In the genomic region with DNA sequence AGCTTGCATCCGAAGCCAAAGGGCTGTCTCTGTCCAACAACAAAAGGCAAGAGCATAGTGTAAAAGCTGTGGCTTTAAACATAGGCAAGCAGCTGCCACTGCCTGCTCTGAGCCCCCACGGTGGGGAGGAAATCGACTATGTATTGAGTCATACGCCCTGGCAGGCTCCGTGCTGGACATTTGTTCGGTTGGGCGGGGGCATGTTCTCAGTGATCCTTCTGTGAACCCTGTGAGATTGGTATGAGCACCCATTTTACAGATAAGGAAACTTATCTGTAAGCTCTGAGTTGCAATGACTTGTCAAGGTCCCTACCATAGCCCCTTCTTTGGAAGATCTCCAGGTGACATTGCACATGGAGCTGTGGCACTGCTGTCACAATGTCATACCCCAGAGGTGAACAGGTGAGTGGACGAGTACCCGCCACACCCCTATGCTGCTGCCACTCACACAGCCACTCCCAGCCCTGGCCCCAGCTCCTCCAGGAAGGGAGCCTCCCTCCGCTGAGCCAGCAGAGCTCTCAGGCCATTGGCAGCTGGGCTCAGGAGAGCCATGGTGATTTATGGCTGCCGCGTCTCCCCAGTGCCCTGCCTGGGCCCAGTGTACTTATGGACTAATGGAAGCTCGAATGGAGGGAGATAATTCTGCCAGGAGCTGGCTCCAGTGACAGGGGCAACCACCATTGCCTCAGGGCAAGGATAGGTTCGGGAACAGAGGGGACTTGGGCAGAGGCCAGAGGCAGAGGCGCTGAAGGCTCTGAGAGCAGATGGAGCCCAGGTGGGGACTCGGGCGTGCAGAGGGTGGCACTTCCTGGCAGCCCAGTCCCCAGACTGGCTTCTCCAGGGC, we compare ENCODE assay signal across 10 cellular contexts. TPM values are rescaled to one million over a fixed set of nuclear protein-coding genes. Genes with fewer than 3 reads are reported as not detected.
DNase-seq lines count a peak whose midpoint lies in the region; ATAC-seq and TF ChIP-seq lines count a peak whose summit lies in the region.
"Had no signal": no experiment of that assay in that cellular context is flagged by ENCODE, and none has a peak within 500 bp of the region (broad histone marks: within the 10 kb centered on the region; RNA-seq: fewer than 3 reads in every experiment).

No MANE protein-coding gene starts in this region.

- H3K27ac Mint-ChIP-seq in Calu3 (ENCODE audit: unreplicated experiment) = no peak overlapping the region
- no peak overlapping the region for H3K27ac Mint-ChIP-seq in stimulated activated naive B cell treated with anti-CD40 and anti-IgM and Interleukin-4, amounts not matched to agents 10 μg/mL and 1 μg/mL and 100 μg/mL, for 72 hours
- H3K27ac Mint-ChIP-seq in stimulated activated effector memory CD8-positive, alpha-beta T cell treated with anti-CD3 and anti-CD28 coated beads, Interleukin-12 subunit alpha, Interleukin-12 subunit beta, amount 100 ng/mL, for 72 hours = no peak overlapping the region
- H3K27ac Mint-ChIP-seq: T-helper 1 cell treated with Interleukin-12 subunit alpha and Interleukin-12 subunit beta and Interleukin-4 antibody, amounts not matched to agents 30 μg/mL and 1 μg/mL, for 36 hours had no signal

- TF ChIP-seq CTCF in Calu3 (IDR thresholded peaks at IDR 0.05; ENCODE audit: unreplicated experiment) (no peak), colonic mucosa (IDR thresholded peaks at IDR 0.05) (no peak)

- intact Hi-C loops in Calu3 (cut with micrococcal nuclease; ENCODE audit: unreplicated experiment) (no loop called here), colonic mucosa (cut with DNase I) (no loop called here)

- peak overlapping the region; percentile 15 to 42 for H3K9ac ChIP-seq in colonic mucosa (ENCODE audit: low read depth in 2 of 2, low read length in 2 of 2)
- H3K9ac ChIP-seq: parathyroid adenoma had no signal

- no peaks in the 10 kb centered on the region for H3K27me3 ChIP-seq in colonic mucosa

- peak overlapping the region; percentile 73 for H3K27ac ChIP-seq in colonic mucosa
- H3K27ac ChIP-seq: parathyroid adenoma had no signal

- H3K36me3 ChIP-seq in colonic mucosa = no peaks in the 10 kb centered on the region

- H3K4me1 ChIP-seq in colonic mucosa = peaks cover 20% of the 10 kb centered on the region
- H3K4me1 ChIP-seq: parathyroid adenoma had no signal

- CTCF ChIA-PET in Calu3 (lab: Charles Lee) = interaction anchor here (0.8 to 1.6 kb wide), 4 partner anchors 9 to 26 kb away, joined by 3 to 5 read pairs (median 4); no protein-coding TSS in a partner anchor

- peaks cover 12% of the 10 kb centered on the region for H3K4me1 Mint-ChIP-seq in Calu3 (ENCODE audit: low read depth, unreplicated experiment)
- peaks cover 0 to 5% of the 10 kb centered on the region in 2 donors for H3K4me1 Mint-ChIP-seq in stimulated activated naive B cell treated with anti-CD40 and anti-IgM and Interleukin-4, amounts not matched to agents 10 μg/mL and 1 μg/mL and 100 μg/mL, for 72 hours
- no peaks in the 10 kb centered on the region for H3K4me1 Mint-ChIP-seq in stimulated activated effector memory CD8-positive, alpha-beta T cell treated with anti-CD3 and anti-CD28 coated beads, Interleukin-12 subunit alpha, Interleukin-12 subunit beta, amount 100 ng/mL, for 72 hours

- peaks cover 50% of the 10 kb centered on the region for H3K27me3 Mint-ChIP-seq in Calu3 (ENCODE audit: unreplicated experiment)
- H3K27me3 Mint-ChIP-seq in stimulated activated naive B cell treated with anti-CD40 and anti-IgM and Interleukin-4, amounts not matched to agents 10 μg/mL and 1 μg/mL and 100 μg/mL, for 72 hours = peaks cover 16 to 32% of the 10 kb centered on the region in 2 donors

- H3K4me3 ChIP-seq in colonic mucosa = no peak overlapping the region

- H3K36me3 Mint-ChIP-seq in Calu3 (ENCODE audit: insufficient read depth, unreplicated experiment) = no peaks in the 10 kb centered on the region
- no peaks in the 10 kb centered on the region for H3K36me3 Mint-ChIP-seq in stimulated activated naive B cell treated with anti-CD40 and anti-IgM and Interleukin-4, amounts not matched to agents 10 μg/mL and 1 μg/mL and 100 μg/mL, for 72 hours
- no peaks in the 10 kb centered on the region for H3K36me3 Mint-ChIP-seq in stimulated activated effector memory CD8-positive, alpha-beta T cell treated with anti-CD3 and anti-CD28 coated beads, Interleukin-12 subunit alpha, Interleukin-12 subunit beta, amount 100 ng/mL, for 72 hours

- BruUV-seq in Calu3 (replicated peaks; lab: Mats Ljungman, UMichigan) = no TSS peak

- no peak overlapping the region for H3K4me3 Mint-ChIP-seq in Calu3 (ENCODE audit: low read depth, unreplicated experiment)
- H3K4me3 Mint-ChIP-seq in stimulated activated naive B cell treated with anti-CD40 and anti-IgM and Interleukin-4, amounts not matched to agents 10 μg/mL and 1 μg/mL and 100 μg/mL, for 72 hours = no peak overlapping the region
- no peak overlapping the region for H3K4me3 Mint-ChIP-seq in stimulated activated effector memory CD8-positive, alpha-beta T cell treated with anti-CD3 and anti-CD28 coated beads, Interleukin-12 subunit alpha, Interleukin-12 subunit beta, amount 100 ng/mL, for 72 hours
- H3K4me3 Mint-ChIP-seq: T-helper 1 cell treated with Interleukin-12 subunit alpha and Interleukin-12 subunit beta and Interleukin-4 antibody, amounts not matched to agents 30 μg/mL and 1 μg/mL, for 36 hours had no signal

- ATAC-seq in stimulated activated naive B cell treated with anti-CD40 and anti-IgM and Interleukin-4, amounts not matched to agents 10 μg/mL and 1 μg/mL and 100 μg/mL, for 72 hours (replicated peaks) = no peak
- no peak for ATAC-seq in HG03139 (IDR thresholded peaks at IDR 0.05; ENCODE audit: unreplicated experiment)
- ATAC-seq in stimulated activated effector memory CD8-positive, alpha-beta T cell treated with anti-CD3 and anti-CD28 coated beads, Interleukin-12 subunit alpha, Interleukin-12 subunit beta, amount 100 ng/mL, for 72 hours = no peak

- H3K9me3 Mint-ChIP-seq in Calu3 (ENCODE audit: low read depth, unreplicated experiment) = no peaks in the 10 kb centered on the region
- no peaks in the 10 kb centered on the region for H3K9me3 Mint-ChIP-seq in stimulated activated naive B cell treated with anti-CD40 and anti-IgM and Interleukin-4, amounts not matched to agents 10 μg/mL and 1 μg/mL and 100 μg/mL, for 72 hours
- H3K9me3 Mint-ChIP-seq in stimulated activated effector memory CD8-positive, alpha-beta T cell treated with anti-CD3 and anti-CD28 coated beads, Interleukin-12 subunit alpha, Interleukin-12 subunit beta, amount 100 ng/mL, for 72 hours = no peaks in the 10 kb centered on the region
- H3K9me3 Mint-ChIP-seq: T-helper 1 cell treated with Interleukin-12 subunit alpha and Interleukin-12 subunit beta and Interleukin-4 antibody, amounts not matched to agents 30 μg/mL and 1 μg/mL, for 36 hours had no signal

- peak; percentile 51 for DNase-seq in Calu3
- DNase-seq in NCI-H146 treated with DMSO at 0.1 percent for 48 hours (lab: John Stamatoyannopoulos, UW; ENCODE audit: unreplicated experiment) = peak; percentile 15
- peak; percentile 92 for DNase-seq in colonic mucosa
- DNase-seq in myocyte (ENCODE audit: low read depth) = peak; percentile 95
- DNase-seq in stimulated activated naive B cell treated with anti-CD40 and anti-IgM and Interleukin-4, amounts not matched to agents 10 μg/mL and 1 μg/mL and 100 μg/mL, for 72 hours = no peak
- no peak for DNase-seq in stimulated activated effector memory CD8-positive, alpha-beta T cell treated with anti-CD3 and anti-CD28 coated beads, Interleukin-12 subunit alpha, Interleukin-12 subunit beta, amount 100 ng/mL, for 72 hours (ENCODE audit: low spot score in 2 of 2)
- DNase-seq in kidney glomerular epithelial cell (lab: John Stamatoyannopoulos, UW) = no peak

- no peaks in the 10 kb centered on the region for H3K9me3 ChIP-seq in colonic mucosa

RNA-seq across cellular contexts. Expression of gene UNC5B, which starts 43.7 kb away (rescaled TPM):
- total RNA-seq in Calu3 (2022) = 0.07 and 0.39 TPM in 2 replicates
- 10 to 100 TPM; 18.4 to 18.5 TPM for total RNA-seq in colonic mucosa
- total RNA-seq in myocyte = 3.6 and 5.2 TPM in 2 replicates
- polyA plus RNA-seq in myocyte (2012) = 43.0 TPM

Comparison
In these comparisons a context has a peak if more than half of its experiments do, and no peak if none do; other contexts are left out.
1. DNase-seq: peak in Calu3 (single experiment), NCI-H146 treated with DMSO at 0.1 percent for 48 hours (single experiment), colonic mucosa (single experiment) and myocyte (single experiment); none in stimulated activated naive B cell treated with anti-CD40 and anti-IgM and Interleukin-4, amounts not matched to agents 10 μg/mL and 1 μg/mL and 100 μg/mL, for 72 hours (single experiment), stimulated activated effector memory CD8-positive, alpha-beta T cell treated with anti-CD3 and anti-CD28 coated beads, Interleukin-12 subunit alpha, Interleukin-12 subunit beta, amount 100 ng/mL, for 72 hours (0 of 2) and kidney glomerular epithelial cell (single experiment).